ENCODE assay signal across 18 cellular contexts in genomic region chr4:55582773-55583172, GRCh38. TPM values are rescaled to one million over a fixed set of nuclear protein-coding genes. Genes with fewer than 3 reads are reported as not detected.
"Had no signal": no experiment of that assay in that cellular context is flagged by ENCODE, and none has a peak within 500 bp of the region (broad histone marks: within the 10 kb centered on the region; RNA-seq: fewer than 3 reads in every experiment).

No MANE protein-coding gene starts in this region.

RNA-seq across cellular contexts. Expression of gene PDCL2, which starts 9.3 kb away (rescaled TPM):
- total RNA-seq: naive thymus-derived CD8-positive, alpha-beta T cell; natural killer cell treated with Interleukin-12 subunit alpha and Interleukin-12 subunit beta and Interleukin-15 and Interleukin-18, amount 100 ng/mL, for 72 hours; neural crest cell; omental fat pad; osteocyte; pancreas; posterior vena cava; prostate gland; pulmonary artery endothelial cell; right atrium auricular region; sciatic nerve; smooth muscle cell; spleen; suprapubic skin; transverse colon; upper lobe of right lung; urinary bladder; uterus had no signal
- polyA plus RNA-seq: naive thymus-derived CD8-positive, alpha-beta T cell; pancreas; smooth muscle cell; spleen; urinary bladder had no signal

RNA-seq across cellular contexts. Expression of gene NMU, which starts 53.3 kb away (rescaled TPM):
- total RNA-seq: naive thymus-derived CD8-positive, alpha-beta T cell; natural killer cell treated with Interleukin-12 subunit alpha and Interleukin-12 subunit beta and Interleukin-15 and Interleukin-18, amount 100 ng/mL, for 72 hours; omental fat pad; osteocyte; posterior vena cava; sciatic nerve; smooth muscle cell had no signal
- polyA plus RNA-seq: naive thymus-derived CD8-positive, alpha-beta T cell; pancreas; smooth muscle cell had no signal
